29 cellular contexts compared by ENCODE assay signal in genomic region chr4:185868983-185869938, GRCh38. TPM values are rescaled to one million over a fixed set of nuclear protein-coding genes. Genes with fewer than 3 reads are reported as not detected.
A peak's percentile ranks its signal among the peaks of the same experiment; 100 is the strongest.
DNase-seq lines count a peak whose midpoint lies in the region; ATAC-seq, FAIRE-seq and TF ChIP-seq lines count a peak whose summit lies in the region.
"Had no signal": no experiment of that assay in that cellular context is flagged by ENCODE, and none has a peak within 500 bp of the region (broad histone marks: within the 10 kb centered on the region; RNA-seq: fewer than 3 reads in every experiment).

No MANE protein-coding gene starts in this region.

- H3K9ac ChIP-seq in liver (ENCODE audit: low read depth in 1 of 2, low read length in 2 of 2) (no peak overlapping the region), HepG2 (ENCODE audit: insufficient read depth, low read depth, low read length) (no peak overlapping the region)

- H3K4me1 Mint-ChIP-seq in glutamatergic neuron (ENCODE audit: low read depth, unreplicated experiment): peaks cover 26% of the 10 kb centered on the region

- H2AFZ ChIP-seq in HepG2 (ENCODE audit: low read length): no peak overlapping the region

- no peaks in the 10 kb centered on the region for H3K27me3 ChIP-seq in liver (ENCODE audit: control insufficient read depth in 4 of 4, insufficient read depth in 4 of 4, low read length in 3 of 4)
- H3K27me3 ChIP-seq in HepG2 (ENCODE audit: control insufficient read depth in 1 of 2, insufficient read depth in 2 of 2, low read length in 2 of 2): peaks cover 0 to 6% of the 10 kb centered on the region in 2 experiments; a peak in 2 of 5 replicates
- H3K27me3 ChIP-seq in right lobe of liver: no peaks in the 10 kb centered on the region
- no peaks in the 10 kb centered on the region for H3K27me3 ChIP-seq in upper lobe of right lung
- H3K27me3 ChIP-seq: BE2C, tibial nerve had no signal

- ATAC-seq in HepG2: no peak
- ATAC-seq in right lobe of liver: peak; percentile 19 to 39 (median 30)
- no peak for ATAC-seq in HG02870 (IDR thresholded peaks at IDR 0.05; ENCODE audit: unreplicated experiment)
- ATAC-seq in upper lobe of right lung: no peak
- ATAC-seq: effector memory CD8-positive, alpha-beta T cell; mucosa of descending colon had no signal

- in situ Hi-C loops in HepG2 (cut with HindIII; ENCODE audit: extremely low pct_ligation_motif_present, low pct_unique_long_range_greater_than_20kb): no loop called here

- no peaks in the 10 kb centered on the region for H3K36me3 Mint-ChIP-seq in glutamatergic neuron (ENCODE audit: unreplicated experiment)
- H3K36me3 Mint-ChIP-seq: brain had no signal

- H3K4me2 ChIP-seq in HepG2 (ENCODE audit: low read depth, low read length): no peak overlapping the region
- H3K4me2 ChIP-seq: smooth muscle cell had no signal

- no peak for FAIRE-seq in HepG2 (lab: Jason Lieb, UNC)
- FAIRE-seq: colon, GM12891 had no signal

- H3K27ac ChIP-seq in liver (ENCODE audit: low read depth in 1 of 2, low read length in 2 of 2) (peak overlapping the region; percentile 1 to 47), HepG2 (ENCODE audit: extremely low read length, insufficient read depth, low read length) (no peak overlapping the region), right lobe of liver (no peak overlapping the region), upper lobe of right lung (no peak overlapping the region)
- H3K27ac ChIP-seq: prostate gland, tibial nerve, WERI-Rb-1 had no signal

- TF ChIP-seq RAD21 in liver (IDR thresholded peaks at IDR 0.05) (peak in 1 of 2 donors; percentile 15), HepG2 (CRISPR knock-in tag; IDR thresholded peaks at IDR 0.05) (no peak)

- TF ChIP-seq POLR2A in HepG2 (IDR thresholded peaks at IDR 0.05; ENCODE audit: insufficient read depth in 1 of 2, low read depth in 2 of 2, low read length in 2 of 2) (no peak), right lobe of liver (IDR thresholded peaks at IDR 0.05) (no peak)

- TF ChIP-seq CTCF in liver (IDR thresholded peaks at IDR 0.05; ENCODE audit: low read depth, low read length, missing input control) (no peak), HepG2 (CRISPR knock-in tag; IDR thresholded peaks at IDR 0.05) (no peak), glutamatergic neuron (IDR thresholded peaks at IDR 0.05; ENCODE audit: partially characterized antibody, unreplicated experiment) (no peak), right lobe of liver (IDR thresholded peaks at IDR 0.05) (no peak), upper lobe of right lung (IDR thresholded peaks at IDR 0.05) (no peak)

- H3K4me3 Mint-ChIP-seq in glutamatergic neuron (ENCODE audit: unreplicated experiment): peak overlapping the region; percentile 39
- H3K4me3 Mint-ChIP-seq: effector memory CD8-positive, alpha-beta T cell; neural crest cell had no signal

- peak overlapping the region; percentile 87 for H3K27ac Mint-ChIP-seq in glutamatergic neuron (ENCODE audit: unreplicated experiment)
- H3K27ac Mint-ChIP-seq: effector memory CD8-positive, alpha-beta T cell had no signal

- no peaks in the 10 kb centered on the region for H3K79me2 ChIP-seq in HepG2 (ENCODE audit: insufficient read depth, low read length)

- WGBS in liver: 84% methylated on average over 6 of the region's 6 CpGs
- WGBS in HepG2 (ENCODE audit: low lambda C conversion rate): 77% methylated on average over 6 of the region's 6 CpGs
- WGBS in right lobe of liver (ENCODE audit: insufficient coverage, low coverage, low lambda C conversion rate, missing lambda C conversion rate): 73% methylated on average over 6 of the region's 6 CpGs

- intact Hi-C loops in HepG2 (cut with micrococcal nuclease; ENCODE audit: unreplicated experiment) (no loop called here), right lobe of liver (cut with DNase I) (no loop called here), upper lobe of right lung (cut with DNase I) (no loop called here)

- no peak for DNase-seq in HepG2 (ENCODE audit: low spot score)
- peak; percentile 26 for DNase-seq in glutamatergic neuron
- no peak for DNase-seq in right lobe of liver
- DNase-seq in upper lobe of right lung: no peak
- DNase-seq in NCI-H187 treated with DMSO at 0.1 percent for 48 hours (lab: John Stamatoyannopoulos, UW): no peak
- DNase-seq in NCI-H345 treated with DMSO at 0.1 percent for 48 hours (lab: John Stamatoyannopoulos, UW; ENCODE audit: unreplicated experiment): no peak
- DNase-seq: activated CD4-positive, alpha-beta T cell treated with anti-CD3 and anti-CD28 coated beads, Interleukin-2, amount 50 U/mL, for 1 hour; activated CD8-positive, alpha-beta memory T cell treated with anti-CD3 and anti-CD28 coated beads, Interleukin-2, amount 50 U/mL, for 4 hours; activated effector memory CD4-positive, alpha-beta T cell treated with Interleukin-2 at 50 U/mL for 16 hours; BE2C; DND-41; effector memory CD8-positive, alpha-beta T cell; Karpas-422; mucosa of descending colon; NCI-H1092; NCI-H2029; NCI-H526; stimulated activated CD4-positive, alpha-beta T cell treated with anti-CD3 and anti-CD28 coated beads, Interleukin-2, amount 100 ng/mL, for 48 hours; stimulated activated naive CD4-positive, alpha-beta T cell; WERI-Rb-1 had no signal

- TF ChIP-seq EP300 in HepG2 (IDR thresholded peaks at IDR 0.05; ENCODE audit: low read depth in 2 of 2, low read length in 2 of 2) (no peak), HepG2 (CRISPR knock-in tag; IDR thresholded peaks at IDR 0.05; ENCODE audit: borderline replicate concordance) (no peak)

- H3K9me3 ChIP-seq in liver (ENCODE audit: control insufficient read depth in 4 of 4, low read length in 3 of 4) (no peaks in the 10 kb centered on the region), HepG2 (ENCODE audit: low read length) (no peaks in the 10 kb centered on the region), right lobe of liver (no peaks in the 10 kb centered on the region), upper lobe of right lung (no peaks in the 10 kb centered on the region)
- H3K9me3 ChIP-seq: BE2C, mucosa of descending colon, prostate gland, tibial nerve had no signal

- no peaks in the 10 kb centered on the region for H4K20me1 ChIP-seq in HepG2 (ENCODE audit: insufficient read depth, low read length)

- H3K9me3 Mint-ChIP-seq in glutamatergic neuron (ENCODE audit: unreplicated experiment): peaks cover 8% of the 10 kb centered on the region
- H3K9me3 Mint-ChIP-seq: brain; effector memory CD8-positive, alpha-beta T cell; neural crest cell had no signal

- H3K4me1 ChIP-seq in liver (ENCODE audit: control insufficient read depth in 4 of 4, insufficient read depth in 4 of 4, low read length in 3 of 4) (peaks cover 0 to 27% (median 18%) of the 10 kb centered on the region in 4 donors), HepG2 (ENCODE audit: insufficient read depth, low read length) (peaks cover 5% of the 10 kb centered on the region; the same call in 1 of the 2 replicates), right lobe of liver (peaks cover 0 to 6% (median 0%) of the 10 kb centered on the region in 4 donors), upper lobe of right lung (no peaks in the 10 kb centered on the region)
- H3K4me1 ChIP-seq: tibial nerve had no signal

- peaks cover 8% of the 10 kb centered on the region for H3K27me3 Mint-ChIP-seq in glutamatergic neuron (ENCODE audit: unreplicated experiment)
- H3K27me3 Mint-ChIP-seq: brain; effector memory CD8-positive, alpha-beta T cell had no signal

- CTCF ChIA-PET in HepG2 (lab: Yijun Ruan, JAX; ENCODE audit: low intra/inter-chr PET ratio, low total read pairs): no interaction called here

- H3K36me3 ChIP-seq in liver (ENCODE audit: control insufficient read depth in 4 of 4, insufficient read depth in 3 of 4, low read depth in 1 of 4, low read length in 3 of 4) (no peaks in the 10 kb centered on the region), HepG2 (replicated peaks in 1 of 2; ENCODE audit: control insufficient read depth in 1 of 2, insufficient read depth in 2 of 2, low read length in 2 of 2) (no peaks in the 10 kb centered on the region), right lobe of liver (no peaks in the 10 kb centered on the region), upper lobe of right lung (no peaks in the 10 kb centered on the region)
- H3K36me3 ChIP-seq: BE2C, prostate gland, tibial nerve, WERI-Rb-1 had no signal

- no TSS peak for BruUV-seq in HepG2 (replicated peaks; lab: Mats Ljungman, UMichigan)

- POLR2A ChIA-PET in HepG2 (lab: Yijun Ruan, JAX): no interaction called here

- H3K4me3 ChIP-seq in liver (ENCODE audit: low read depth in 1 of 3, low read length in 3 of 3) (no peak overlapping the region), HepG2 (replicated peaks in 1 of 3; ENCODE audit: insufficient read depth in 1 of 3, low read depth in 2 of 3, low read length in 3 of 3) (no peak overlapping the region), right lobe of liver (no peak overlapping the region), upper lobe of right lung (no peak overlapping the region)
- H3K4me3 ChIP-seq: mucosa of descending colon, prostate gland, smooth muscle cell, tibial nerve had no signal

RNA-seq across cellular contexts. Expression of gene SORBS2, which starts 57.3 kb away (rescaled TPM):
- total RNA-seq in liver (10 to 100 TPM; 23.3 to 73.9 TPM), HepG2 (2016; rRNA removed; fragmentation: Illumina TruSeq; extraction: Trizol) (25.0 and 29.0 TPM in 2 replicates), glutamatergic neuron (ENCODE audit: unreplicated experiment) (95.5 TPM), right lobe of liver (100 to 1,000 TPM in 4 of 6 experiments, 10 to 100 TPM in 2; 60.8 to 144 (median 107) TPM), upper lobe of right lung (44.9 TPM)
- polyA plus RNA-seq in liver (100 to 1,000 TPM in 1 of 2 donors, 10 to 100 TPM in 1; 45.4 to 136 TPM), HepG2 (2011; rRNA removed) (55.9 and 80.5 TPM in 2 replicates)
- 7.2 and 7.3 TPM in 2 replicates for total RNA-seq in HepG2 (2016; cell fraction: cytosol; rRNA removed; fragmentation: Illumina TruSeq; extraction: Trizol; ENCODE audit: low read depth)
- total RNA-seq in HepG2 (2016; cell fraction: insoluble cytoplasmic fraction; rRNA removed; fragmentation: Illumina TruSeq; extraction: Trizol): 26.0 and 26.2 TPM in 2 replicates
- 12.8 and 16.4 TPM in 2 replicates for total RNA-seq in HepG2 (2016; cell fraction: membrane; rRNA removed; fragmentation: Illumina TruSeq; extraction: Trizol)
- total RNA-seq in HepG2 (2016; cell fraction: nucleus; rRNA removed; fragmentation: Illumina TruSeq; extraction: Trizol): 62.8 and 62.9 TPM in 2 replicates
- 38.4 and 48.7 TPM in 2 replicates for polyA plus RNA-seq in HepG2 (2011; cell fraction: cytosol; rRNA removed)
- 61.7 and 83.9 TPM in 2 replicates for polyA plus RNA-seq in HepG2 (2011; cell fraction: nucleus; rRNA removed)
- polyA plus RNA-seq in HepG2 (2012): 34.7 and 45.4 TPM in 2 replicates
- polyA plus RNA-seq in HepG2 (2016; cell fraction: cytosol; fragmentation: Illumina TruSeq; extraction: Trizol; ENCODE audit: low read depth): 1.7 and 2.6 TPM in 2 replicates
- 29.6 and 32.7 TPM in 2 replicates for polyA plus RNA-seq in HepG2 (2016; cell fraction: insoluble cytoplasmic fraction; fragmentation: Illumina TruSeq; extraction: Trizol; ENCODE audit: low read depth)
- 9.9 and 11.6 TPM in 2 replicates for polyA plus RNA-seq in HepG2 (2016; cell fraction: membrane; fragmentation: Illumina TruSeq; extraction: Trizol; ENCODE audit: low read depth)
- 27.2 and 29.5 TPM in 2 replicates for polyA plus RNA-seq in HepG2 (2016; cell fraction: nucleus; fragmentation: Illumina TruSeq; extraction: Trizol; ENCODE audit: insufficient read depth, low read depth)
- polyA minus RNA-seq in HepG2 (2011; rRNA and poly(A)+ RNA removed; ENCODE audit: low replicate concordance): 11.3 and 137 TPM in 2 replicates
- polyA minus RNA-seq in HepG2 (2011; cell fraction: cytosol; rRNA and poly(A)+ RNA removed): 39.1 and 42.7 TPM in 2 replicates
- polyA minus RNA-seq in HepG2 (2011; cell fraction: nucleus; rRNA and poly(A)+ RNA removed): 166 and 180 TPM in 2 replicates

Comparison
In these comparisons a context has a peak if more than half of its experiments do, and no peak if none do; other contexts are left out.
1. H3K27ac ChIP-seq: peak in liver (2 of 2); none in HepG2 (single experiment), right lobe of liver (0 of 3) and upper lobe of right lung (single experiment).
2. ATAC-seq: peak in right lobe of liver (4 of 4); none in HepG2 (single experiment), HG02870 (single experiment) and upper lobe of right lung (single experiment).